ENCODE assay signal across 1 cellular context in genomic region chr16:73214825-73215481, GRCh38.
TF ChIP-seq lines count a peak whose summit lies in the region.

No MANE protein-coding gene starts in this region.

TF ChIP-seq in GM23338, 12 proteins besides CTCF, POLR2A, EP300 and RAD21 (continued from another document):
- TF ChIP-seq ZNF462 (CRISPR knock-in tag; IDR thresholded peaks at IDR 0.05) (peak; percentile 76), ZNF114 (CRISPR knock-in tag; IDR thresholded peaks at IDR 0.05) (no peak), ZNF331 (CRISPR knock-in tag; IDR thresholded peaks at IDR 0.05; ENCODE audit: low read depth) (no peak)
